Comparison of ENCODE assay signal across 8 cellular contexts in the genomic region with DNA sequence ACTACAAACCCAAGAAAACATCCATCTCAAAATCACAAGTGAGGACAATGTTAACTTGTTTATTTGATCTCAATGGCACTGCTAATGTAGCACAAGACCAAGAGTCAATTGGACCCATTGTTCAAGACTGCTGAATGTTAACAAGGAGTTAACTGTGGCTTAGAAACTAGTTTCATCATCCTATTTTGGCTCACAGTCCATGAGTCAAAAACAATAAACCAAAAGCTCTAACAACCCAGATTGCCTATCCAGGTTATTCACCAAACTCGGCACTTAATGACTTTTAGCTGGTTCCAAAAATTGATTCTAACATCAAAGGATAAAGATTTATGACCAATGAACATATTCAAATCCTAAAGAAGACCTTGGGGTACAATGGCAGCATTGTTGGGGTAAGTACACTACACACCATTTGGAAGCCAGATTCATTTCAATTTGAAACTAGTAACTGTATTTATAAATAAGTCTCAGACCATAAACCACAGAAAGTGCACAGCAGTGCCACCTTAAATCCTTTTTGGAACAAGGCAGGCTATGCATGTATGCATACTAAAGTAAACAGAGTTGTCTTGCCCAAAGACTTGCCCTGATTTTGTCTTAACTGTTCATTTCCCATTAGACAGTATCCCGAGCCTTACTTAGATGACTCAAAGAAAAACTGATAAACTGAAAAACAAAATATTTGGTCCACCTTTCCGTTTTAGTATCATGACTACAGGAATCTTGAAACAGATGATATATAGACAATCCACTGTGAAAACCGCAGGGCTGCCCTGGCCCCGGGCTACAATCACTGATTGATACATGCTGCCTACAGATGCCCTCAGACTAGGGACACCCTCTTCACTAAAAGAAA.
DNase-seq lines count a peak whose midpoint lies in the region; ATAC-seq and TF ChIP-seq lines count a peak whose summit lies in the region.

No MANE protein-coding gene starts in this region.

- peak overlapping the region; percentile 40 for H3K27ac Mint-ChIP-seq in activated CD8-positive, alpha-beta T cell treated with anti-CD3 and anti-CD28 coated beads for 36 hours

- TF ChIP-seq RAD21 in liver (IDR thresholded peaks at IDR 0.05) = no peak

- intact Hi-C loops in heart right ventricle (cut with DNase I) = no loop called here
- intact Hi-C loops in activated CD8-positive, alpha-beta T cell treated with anti-CD3 and anti-CD28 coated beads for 36 hours (cut with micrococcal nuclease) = no loop called here

- no peak for ATAC-seq in heart right ventricle
- ATAC-seq in HG03045 (IDR thresholded peaks at IDR 0.05; ENCODE audit: unreplicated experiment) = peak; percentile 78
- ATAC-seq in activated CD8-positive, alpha-beta T cell treated with anti-CD3 and anti-CD28 coated beads for 36 hours = peak; percentile 22

- H3K27ac ChIP-seq in cardiac muscle cell = peak overlapping the region; percentile 2
- no peak overlapping the region for H3K27ac ChIP-seq in heart right ventricle
- no peak overlapping the region for H3K27ac ChIP-seq in liver (ENCODE audit: low read depth in 1 of 2, low read length in 2 of 2)
- no peak overlapping the region for H3K27ac ChIP-seq in Peyer's patch

- CTCF ChIA-PET in activated CD8-positive, alpha-beta T cell treated with anti-CD3 and anti-CD28 coated beads for 36 hours (lab: Charles Lee) = interaction anchor here (0.9 to 1.4 kb wide), 4 partner anchors 13 to 54 kb away, joined by 3 to 4 read pairs (median 3); no protein-coding TSS in a partner anchor

- 72 to 84% methylated on average over 5 of the region's 5 CpGs for WGBS in heart right ventricle, 2 donors
- WGBS in liver = 52% methylated on average over 5 of the region's 5 CpGs

- H3K4me3 ChIP-seq in cardiac muscle cell (no peak overlapping the region), heart right ventricle (no peak overlapping the region), liver (ENCODE audit: low read depth in 1 of 3, low read length in 3 of 3) (no peak overlapping the region), Peyer's patch (no peak overlapping the region)

- H3K9ac ChIP-seq in liver (ENCODE audit: low read depth in 1 of 2, low read length in 2 of 2) = no peak overlapping the region

- H3K9me3 ChIP-seq in cardiac muscle cell (ENCODE audit: low read depth) (no peaks in the 10 kb centered on the region), heart right ventricle (peaks cover 0 to 7% (median 0%) of the 10 kb centered on the region in 11 donors), liver (ENCODE audit: control insufficient read depth in 4 of 4, low read length in 3 of 4) (no peaks in the 10 kb centered on the region), Peyer's patch (peaks cover 0 to 5% (median 0%) of the 10 kb centered on the region in 4 donors)

- H3K4me1 Mint-ChIP-seq in activated CD8-positive, alpha-beta T cell treated with anti-CD3 and anti-CD28 coated beads for 36 hours (ENCODE audit: low read depth) = peaks cover 61% of the 10 kb centered on the region

- peak in 1 of 2 donors; percentile 61 for DNase-seq in cardiac muscle cell (ENCODE audit: low read depth in 1 of 2, low spot score in 1 of 2)
- no peak for DNase-seq in heart right ventricle
- peak; percentile 32 for DNase-seq in activated CD8-positive, alpha-beta T cell treated with anti-CD3 and anti-CD28 coated beads for 36 hours
- DNase-seq in NCI-H1417 treated with DMSO at 0.1 percent for 48 hours (lab: John Stamatoyannopoulos, UW) = no peak
- DNase-seq in stimulated activated CD4-positive, alpha-beta T cell treated with anti-CD3 and anti-CD28 coated beads, Interleukin-2, amount 100 ng/mL, for 24 hours = no peak
- no peak for DNase-seq in Peyer's patch

- TF ChIP-seq CTCF in cardiac muscle cell (IDR thresholded peaks at IDR 0.05; ENCODE audit: low read depth, low read length) = no peak
- no peak for TF ChIP-seq CTCF in heart right ventricle (IDR thresholded peaks at IDR 0.05)
- no peak for TF ChIP-seq CTCF in activated CD8-positive, alpha-beta T cell treated with anti-CD3 and anti-CD28 coated beads for 36 hours (IDR thresholded peaks at IDR 0.05)
- TF ChIP-seq CTCF in liver (IDR thresholded peaks at IDR 0.05; ENCODE audit: low read depth, low read length, missing input control) = no peak
- no peak for TF ChIP-seq CTCF in Peyer's patch (IDR thresholded peaks at IDR 0.05)

- H3K27me3 Mint-ChIP-seq in activated CD8-positive, alpha-beta T cell treated with anti-CD3 and anti-CD28 coated beads for 36 hours = no peaks in the 10 kb centered on the region

- peaks cover 5% of the 10 kb centered on the region for H3K9me3 Mint-ChIP-seq in activated CD8-positive, alpha-beta T cell treated with anti-CD3 and anti-CD28 coated beads for 36 hours

- H3K27me3 ChIP-seq in cardiac muscle cell = no peaks in the 10 kb centered on the region
- H3K27me3 ChIP-seq in heart right ventricle = no peaks in the 10 kb centered on the region
- no peaks in the 10 kb centered on the region for H3K27me3 ChIP-seq in liver (ENCODE audit: control insufficient read depth in 4 of 4, insufficient read depth in 4 of 4, low read length in 3 of 4)
- no peaks in the 10 kb centered on the region for H3K27me3 ChIP-seq in Peyer's patch

- no peak for TF ChIP-seq POLR2A in Peyer's patch (IDR thresholded peaks at IDR 0.05)

- H3K36me3 ChIP-seq in cardiac muscle cell (no peaks in the 10 kb centered on the region), heart right ventricle (no peaks in the 10 kb centered on the region), liver (ENCODE audit: control insufficient read depth in 4 of 4, insufficient read depth in 3 of 4, low read depth in 1 of 4, low read length in 3 of 4) (peaks cover 0 to 2% (median 0%) of the 10 kb centered on the region in 4 donors), Peyer's patch (no peaks in the 10 kb centered on the region)

- H3K4me3 Mint-ChIP-seq in activated CD8-positive, alpha-beta T cell treated with anti-CD3 and anti-CD28 coated beads for 36 hours = no peak overlapping the region

- H3K4me1 ChIP-seq in cardiac muscle cell (ENCODE audit: low read depth) (peaks cover 7% of the 10 kb centered on the region), heart right ventricle (peaks cover 0 to 25% (median 3%) of the 10 kb centered on the region in 9 donors), liver (ENCODE audit: control insufficient read depth in 4 of 4, insufficient read depth in 4 of 4, low read length in 3 of 4) (peaks cover 0 to 6% (median 0%) of the 10 kb centered on the region in 4 donors), Peyer's patch (peaks cover 0 to 5% (median 0%) of the 10 kb centered on the region in 4 donors)

- POLR2A ChIA-PET in activated CD8-positive, alpha-beta T cell treated with anti-CD3 and anti-CD28 coated beads for 36 hours (lab: Charles Lee) = no interaction called here

- H3K36me3 Mint-ChIP-seq in activated CD8-positive, alpha-beta T cell treated with anti-CD3 and anti-CD28 coated beads for 36 hours (ENCODE audit: low read depth) = peaks cover 10% of the 10 kb centered on the region

TF ChIP-seq in liver, 16 proteins besides CTCF, POLR2A, EP300 and RAD21:
- TF ChIP-seq MAX (IDR thresholded peaks at IDR 0.05) = no peak
- TF ChIP-seq, protein P1, sequence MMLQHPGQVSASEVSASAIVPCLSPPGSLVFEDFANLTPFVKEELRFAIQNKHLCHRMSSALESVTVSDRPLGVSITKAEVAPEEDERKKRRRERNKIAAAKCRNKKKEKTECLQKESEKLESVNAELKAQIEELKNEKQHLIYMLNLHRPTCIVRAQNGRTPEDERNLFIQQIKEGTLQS (IDR thresholded peaks at IDR 0.05) = peak; percentile 50
- TF ChIP-seq RXRA (IDR thresholded peaks at IDR 0.05) = peak; percentile 13 to 17
- TF ChIP-seq HNF4A (conservative IDR thresholded peaks at IDR 0.05) = peak; percentile 30 to 47

Comparison
In these comparisons a context has a peak if more than half of its experiments do, and no peak if none do; other contexts are left out.
1. ATAC-seq: peak in HG03045 (single experiment) and activated CD8-positive, alpha-beta T cell treated with anti-CD3 and anti-CD28 coated beads for 36 hours (single experiment); none in heart right ventricle (0 of 8).